Comparison of ENCODE assay signal across 15 cellular contexts in genomic region chr6:75317503-75318206, GRCh38. TPM values are rescaled to one million over a fixed set of nuclear protein-coding genes. Genes with fewer than 3 reads are reported as not detected.
A peak's percentile ranks its signal among the peaks of the same experiment; 100 is the strongest.
DNase-seq lines count a peak whose midpoint lies in the region; ATAC-seq, FAIRE-seq and TF ChIP-seq lines count a peak whose summit lies in the region.
"Had no signal": no experiment of that assay in that cellular context is flagged by ENCODE, and none has a peak within 500 bp of the region (broad histone marks: within the 10 kb centered on the region; RNA-seq: fewer than 3 reads in every experiment).

No MANE protein-coding gene starts in this region.

- peaks cover 9% of the 10 kb centered on the region for H3K36me3 Mint-ChIP-seq in WTC11
- H3K36me3 Mint-ChIP-seq: stimulated activated memory B cell treated with anti-CD40 and anti-IgM and Interleukin-4, amounts not matched to agents 10 μg/mL and 1 μg/mL and 100 μg/mL, for 72 hours had no signal

- TF ChIP-seq EP300 in gastroesophageal sphincter (IDR thresholded peaks at IDR 0.05), result no peak

- TF ChIP-seq POLR2A in gastroesophageal sphincter (IDR thresholded peaks at IDR 0.05) (no peak), GM12891 (IDR thresholded peaks at IDR 0.05; ENCODE audit: low read depth, low read length) (no peak)

- DNase-seq in ELR (ENCODE audit: low read depth), result peak; percentile 26
- no peak for DNase-seq in WTC11 (ENCODE audit: low spot score)
- DNase-seq in osteoblast (ENCODE audit: insufficient read length, low spot score, missing footprints), result no peak
- DNase-seq in activated gamma-delta T cell (lab: John Stamatoyannopoulos, UW), result no peak
- no peak for DNase-seq in GM12891 (ENCODE audit: insufficient read length, low spot score)
- no peak for DNase-seq in NAMALWA (ENCODE audit: low spot score)
- DNase-seq: activated T-cell treated with anti-CD3 and anti-CD28 coated beads, Interleukin-2, amount 50 U/mL, for 24 hours; hippocampal formation had no signal

- CTCF ChIA-PET in WTC11 (lab: Charles Lee), result interaction anchor here (0.8 to 2.0 kb wide), 4 partner anchors 13 to 50 kb away, joined by 3 to 7 read pairs (median 4); no protein-coding TSS in a partner anchor

- H3K4me3 ChIP-seq in gastroesophageal sphincter (no peak overlapping the region), osteoblast (ENCODE audit: insufficient read depth, low read length) (peak overlapping the region; percentile 17)
- H3K4me3 ChIP-seq: K562 had no signal

- H3K27ac ChIP-seq in gastroesophageal sphincter (peak overlapping the region in 3 of 4 donors; percentile 40 to 62 (median 46)), osteoblast (ENCODE audit: low read depth, low read length) (peak overlapping the region; percentile 22)
- H3K27ac ChIP-seq: RWPE1, VCaP had no signal

- peak overlapping the region; percentile 73 for H3K4me2 ChIP-seq in osteoblast (ENCODE audit: insufficient read depth, low read length)

- H4K20me1 ChIP-seq in osteoblast (ENCODE audit: insufficient read depth, low read length), result no peaks in the 10 kb centered on the region

- H3K79me2 ChIP-seq in osteoblast (ENCODE audit: insufficient read depth, low read length), result no peaks in the 10 kb centered on the region

- 24 to 32% methylated on average over 4 of the region's 4 CpGs for WGBS in gastroesophageal sphincter (ENCODE audit: low coverage in 1 of 2), 2 donors

- H3K27me3 ChIP-seq in gastroesophageal sphincter (no peaks in the 10 kb centered on the region), osteoblast (ENCODE audit: insufficient read depth, low read length) (peaks cover 8% of the 10 kb centered on the region)

- ATAC-seq in WTC11 (no peak; the same call in 1 of the 2 replicates), gastroesophageal sphincter (peak; percentile 57), HG02571 (IDR thresholded peaks at IDR 0.05; ENCODE audit: unreplicated experiment) (no peak)
- ATAC-seq: K562; stimulated activated memory B cell treated with anti-CD40 and anti-IgM and Interleukin-4, amounts not matched to agents 10 μg/mL and 1 μg/mL and 100 μg/mL, for 72 hours had no signal

- POLR2A ChIA-PET in WTC11 (lab: Charles Lee), result interaction anchor here (0.5 to 0.9 kb wide), 3 partner anchors 32 to 167 kb away, joined by 3 to 4 read pairs (median 3); no protein-coding TSS in a partner anchor

- peaks cover 10% of the 10 kb centered on the region for H3K4me1 Mint-ChIP-seq in WTC11
- H3K4me1 Mint-ChIP-seq: central memory CD8-positive, alpha-beta T cell; stimulated activated memory B cell treated with anti-CD40 and anti-IgM and Interleukin-4, amounts not matched to agents 10 μg/mL and 1 μg/mL and 100 μg/mL, for 72 hours had no signal

- no peaks in the 10 kb centered on the region; the same call in 1 of the 2 replicates for H3K27me3 Mint-ChIP-seq in WTC11 (ENCODE audit: low read depth)

- H3K36me3 ChIP-seq in gastroesophageal sphincter, result peaks cover 0 to 7% of the 10 kb centered on the region in 2 donors
- H3K36me3 ChIP-seq in osteoblast (ENCODE audit: insufficient read depth, low read length), result no peaks in the 10 kb centered on the region

- peak overlapping the region; percentile 38 for H3K27ac Mint-ChIP-seq in WTC11
- H3K27ac Mint-ChIP-seq: activated T-cell treated with anti-CD3 and anti-CD28 coated beads, Interleukin-2, amount 50 U/mL, for 24 hours; stimulated activated memory B cell treated with anti-CD40 and anti-IgM and Interleukin-4, amounts not matched to agents 10 μg/mL and 1 μg/mL and 100 μg/mL, for 72 hours had no signal

- peaks cover 16% of the 10 kb centered on the region for H3K9me3 Mint-ChIP-seq in WTC11
- H3K9me3 Mint-ChIP-seq: activated T-cell treated with anti-CD3 and anti-CD28 coated beads, Interleukin-2, amount 50 U/mL, for 24 hours; central memory CD8-positive, alpha-beta T cell; stimulated activated memory B cell treated with anti-CD40 and anti-IgM and Interleukin-4, amounts not matched to agents 10 μg/mL and 1 μg/mL and 100 μg/mL, for 72 hours had no signal

- H3K4me1 ChIP-seq in gastroesophageal sphincter (peaks cover 0 to 11% (median 0%) of the 10 kb centered on the region in 3 donors), osteoblast (ENCODE audit: insufficient read depth, low read length) (peaks cover 11% of the 10 kb centered on the region)

- H3K4me3 Mint-ChIP-seq in WTC11, result no peak overlapping the region
- H3K4me3 Mint-ChIP-seq: activated T-cell treated with anti-CD3 and anti-CD28 coated beads, Interleukin-2, amount 50 U/mL, for 24 hours; central memory CD8-positive, alpha-beta T cell; stimulated activated memory B cell treated with anti-CD40 and anti-IgM and Interleukin-4, amounts not matched to agents 10 μg/mL and 1 μg/mL and 100 μg/mL, for 72 hours had no signal

- H2AFZ ChIP-seq in osteoblast (ENCODE audit: low read length), result no peak overlapping the region

- TF ChIP-seq CTCF in WTC11 (IDR thresholded peaks at IDR 0.05) (no peak), gastroesophageal sphincter (IDR thresholded peaks at IDR 0.05) (no peak), osteoblast (IDR thresholded peaks at IDR 0.05; ENCODE audit: extremely low read depth, low read depth, low read length) (no peak)

- no peak for FAIRE-seq in GM12891 (lab: Jason Lieb, UNC)
- FAIRE-seq: K562 had no signal

- H3K9me3 ChIP-seq in gastroesophageal sphincter (no peaks in the 10 kb centered on the region), osteoblast (ENCODE audit: low read depth, low read length) (no peaks in the 10 kb centered on the region)

TF ChIP-seq in WTC11, 78 proteins besides CTCF, POLR2A, EP300 and RAD21:
- TF ChIP-seq GTF2I (CRISPR knock-in tag; conservative IDR thresholded peaks at IDR 0.05) (no peak), MLX (CRISPR knock-in tag; IDR thresholded peaks at IDR 0.05) (no peak), AR (CRISPR knock-in tag; IDR thresholded peaks at IDR 0.05) (no peak), SOX15 (CRISPR knock-in tag; IDR thresholded peaks at IDR 0.05) (no peak), ATF1 (CRISPR knock-in tag; IDR thresholded peaks at IDR 0.05) (no peak)

TF ChIP-seq in GM12891, 5 proteins besides CTCF, POLR2A, EP300 and RAD21:
- TF ChIP-seq POLR2AphosphoS5 (IDR thresholded peaks at IDR 0.05; ENCODE audit: low read depth, low read length) (no peak), PAX5 (IDR thresholded peaks at IDR 0.05; ENCODE audit: insufficient read depth, low read length, severe bottlenecking) (no peak), SPI1 (IDR thresholded peaks at IDR 0.05; ENCODE audit: low read depth, low read length) (no peak)

RNA-seq across cellular contexts. Expression of gene TMEM30A, which starts 33.1 kb away (rescaled TPM):
- 68.2 to 81.2 TPM (median 72.6 TPM) in 3 replicates for total RNA-seq in WTC11 (2021)
- 100 to 1,000 TPM in 2 of 4 donors, 10 to 100 TPM in 2; 90.2 to 125 (median 97.5) TPM for total RNA-seq in gastroesophageal sphincter
- 126 and 128 TPM in 2 replicates for total RNA-seq in osteoblast
- polyA plus RNA-seq in GM12891 (2012; ENCODE audit: low read depth, missing spikeins), result 35.4 TPM
